ENCODE assay signal across 8 cellular contexts in the genomic region with DNA sequence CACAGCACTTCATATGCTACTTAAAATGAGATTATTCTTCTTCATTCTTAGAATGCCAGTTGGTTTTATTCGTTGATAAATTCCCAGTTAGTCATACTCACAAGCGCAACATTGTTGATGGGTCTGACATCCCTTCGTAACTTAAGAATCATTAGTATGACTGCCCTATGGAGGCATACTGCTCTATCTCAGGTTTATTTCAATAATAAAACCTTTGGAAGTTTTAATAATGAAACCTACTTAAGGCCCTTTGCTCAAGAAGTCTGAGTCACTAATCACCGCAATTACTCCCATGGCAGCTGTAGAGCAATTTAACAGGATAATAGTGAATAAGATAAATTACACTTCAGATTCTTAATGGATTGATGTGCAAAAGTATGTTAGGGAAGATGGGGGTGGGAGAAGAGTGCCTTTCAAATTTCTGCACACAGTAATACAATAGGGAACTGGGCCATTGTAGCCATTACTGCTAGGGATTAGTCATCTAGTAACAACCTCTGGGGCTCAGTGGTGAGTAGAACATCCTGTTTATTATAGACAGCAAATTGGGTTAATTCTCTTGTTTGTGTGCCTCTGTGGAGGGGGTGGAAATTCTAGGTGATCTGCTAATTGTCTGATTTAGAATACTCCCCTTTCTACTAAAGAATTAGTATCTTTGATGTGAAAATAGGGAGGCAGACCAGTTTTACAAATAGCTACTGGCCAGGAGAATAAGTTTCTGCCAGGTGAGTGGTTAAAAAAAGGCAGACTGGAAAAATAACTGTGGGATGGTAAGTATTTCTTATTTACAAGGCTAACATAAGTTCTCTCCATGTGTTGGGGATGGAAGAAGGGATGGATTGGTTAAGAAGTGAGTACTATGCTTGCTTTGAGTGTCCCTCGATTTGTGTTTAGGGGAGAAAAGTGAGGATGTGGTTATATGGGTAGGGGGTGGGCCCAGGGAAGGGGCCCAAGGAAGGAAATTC.
DNase-seq lines count a peak whose midpoint lies in the region; ATAC-seq, FAIRE-seq and TF ChIP-seq lines count a peak whose summit lies in the region.

No MANE protein-coding gene starts in this region.

- H3K27me3 ChIP-seq in endothelial cell of umbilical vein (ENCODE audit: control insufficient read depth in 2 of 2, insufficient read depth in 2 of 2, low read length in 2 of 2): no peaks in the 10 kb centered on the region
- no peaks in the 10 kb centered on the region for H3K27me3 ChIP-seq in spleen (replicated peaks in 1 of 7)
- H3K27me3 ChIP-seq in GM23338 (ENCODE audit: insufficient read depth): no peaks in the 10 kb centered on the region

- dilution Hi-C loops in endothelial cell of umbilical vein (cut with MboI; ENCODE audit: extremely low pct_ligation_motif_present, low sequenced_read_pairs): no loop called here

- H3K27ac Mint-ChIP-seq in GM23338: no peak overlapping the region

- no peaks in the 10 kb centered on the region for H3K79me2 ChIP-seq in endothelial cell of umbilical vein (ENCODE audit: control insufficient read depth, insufficient read depth, low read length)
- H3K79me2 ChIP-seq in GM23338 (replicated peaks; ENCODE audit: insufficient read depth): no peaks in the 10 kb centered on the region

- TF ChIP-seq POLR2A in endothelial cell of umbilical vein (IDR thresholded peaks at IDR 0.05; ENCODE audit: low read depth, low read length): no peak
- no peak for TF ChIP-seq POLR2A in spleen (IDR thresholded peaks at IDR 0.05)

- H3K36me3 ChIP-seq in endothelial cell of umbilical vein (ENCODE audit: control insufficient read depth in 2 of 2, extremely low read depth in 1 of 2, insufficient read depth in 2 of 2, low read length in 2 of 2) (no peaks in the 10 kb centered on the region), spleen (peaks cover 0 to 17% (median 0%) of the 10 kb centered on the region in 6 donors), GM23338 (ENCODE audit: insufficient read depth) (no peaks in the 10 kb centered on the region)

- H3K36me3 Mint-ChIP-seq in GM23338 (ENCODE audit: low read depth): no peaks in the 10 kb centered on the region

- peak; percentile 82 for FAIRE-seq in endothelial cell of umbilical vein (lab: Jason Lieb, UNC)

- ATAC-seq in GM18498 (IDR thresholded peaks at IDR 0.05; ENCODE audit: unreplicated experiment) (peak; percentile 97), GM21723 (IDR thresholded peaks at IDR 0.05; ENCODE audit: unreplicated experiment) (peak; percentile 98), GM23338 (no peak)

- H3K4me3 Mint-ChIP-seq in GM23338: no peak overlapping the region

- H4K20me1 ChIP-seq in endothelial cell of umbilical vein (replicated peaks; ENCODE audit: control insufficient read depth, extremely low read depth, insufficient read depth, low read length) (no peaks in the 10 kb centered on the region), GM23338 (replicated peaks; ENCODE audit: insufficient read depth) (no peaks in the 10 kb centered on the region)

- TF ChIP-seq CTCF in endothelial cell of umbilical vein (IDR thresholded peaks at IDR 0.05; ENCODE audit: extremely low read depth in 1 of 2, insufficient read depth in 1 of 2, low read depth in 1 of 2, low read length in 2 of 2): no peak
- no peak for TF ChIP-seq CTCF in spleen (IDR thresholded peaks at IDR 0.05 in 8 of 11, conservative IDR thresholded peaks at IDR 0.05 in 3 of 11)
- TF ChIP-seq CTCF in GM23338 (conservative IDR thresholded peaks at IDR 0.05; ENCODE audit: low read depth in 2 of 2): no peak

- peak; percentile 72 for DNase-seq in LHCN-M2 (ENCODE audit: low read depth)
- DNase-seq in endothelial cell of umbilical vein (ENCODE audit: low read depth, low spot score): peak; percentile 87
- no peak for DNase-seq in NCI-H146 treated with DMSO at 0.1 percent for 48 hours (lab: John Stamatoyannopoulos, UW; ENCODE audit: unreplicated experiment)
- DNase-seq in spleen: no peak
- no peak for DNase-seq in RPMI8226
- DNase-seq in GM23338 (ENCODE audit: low spot score): no peak

- H3K4me1 Mint-ChIP-seq in GM23338: peaks cover 6% of the 10 kb centered on the region; the same call in 2 of the 3 replicates

- intact Hi-C loops in endothelial cell of umbilical vein (cut with micrococcal nuclease): loop anchor here (10.0 kb wide), 1 partner anchor 76 kb away; the partner anchor contains the start of gene VKORC1L1
- intact Hi-C loops in spleen (cut with DNase I; ENCODE audit: low total_unique reads): no loop called here

- POLR2A ChIA-PET in endothelial cell of umbilical vein (lab: Charles Lee): no interaction called here

- no peaks in the 10 kb centered on the region for H3K9me3 ChIP-seq in endothelial cell of umbilical vein (replicated peaks; ENCODE audit: control insufficient read depth, insufficient read depth, low read length)
- no peaks in the 10 kb centered on the region for H3K9me3 ChIP-seq in spleen

- H3K9me3 Mint-ChIP-seq in GM23338: no peaks in the 10 kb centered on the region

- peak overlapping the region; percentile 85 for H3K27ac ChIP-seq in endothelial cell of umbilical vein (ENCODE audit: insufficient read depth, low read depth, low read length)
- H3K27ac ChIP-seq in spleen: no peak overlapping the region
- no peak overlapping the region for H3K27ac ChIP-seq in GM23338 (ENCODE audit: low read depth)

- peak overlapping the region; percentile 71 for H3K4me2 ChIP-seq in endothelial cell of umbilical vein (ENCODE audit: insufficient read depth, low read length)
- H3K4me2 ChIP-seq in GM23338: no peak overlapping the region

- H2AFZ ChIP-seq in endothelial cell of umbilical vein (ENCODE audit: low read depth, low read length): peak overlapping the region; percentile 31
- H2AFZ ChIP-seq in GM23338: no peak overlapping the region

- H3F3A ChIP-seq in GM23338 (replicated peaks; ENCODE audit: low read depth): no peaks in the 10 kb centered on the region

- no peaks in the 10 kb centered on the region for H3K9me1 ChIP-seq in endothelial cell of umbilical vein (replicated peaks; ENCODE audit: control insufficient read depth, extremely low read depth, insufficient read depth, low read length)

- H3K4me3 ChIP-seq in endothelial cell of umbilical vein (replicated peaks in 1 of 3; ENCODE audit: insufficient read depth in 1 of 3, low read depth in 1 of 3, low read length in 3 of 3) (no peak overlapping the region), spleen (no peak overlapping the region), GM23338 (no peak overlapping the region)

- H3K4me1 ChIP-seq in endothelial cell of umbilical vein (ENCODE audit: control insufficient read depth, extremely low read depth, insufficient read depth, low read length) (peaks cover 50% of the 10 kb centered on the region), spleen (no peaks in the 10 kb centered on the region), GM23338 (ENCODE audit: insufficient read depth) (peaks cover 6% of the 10 kb centered on the region)

- H3K9me2 ChIP-seq in GM23338 (ENCODE audit: insufficient read depth): no peaks in the 10 kb centered on the region

- no peaks in the 10 kb centered on the region for H3K27me3 Mint-ChIP-seq in GM23338 (ENCODE audit: insufficient read depth, low read depth, poor library complexity)

- no peak overlapping the region for H3K9ac ChIP-seq in endothelial cell of umbilical vein (replicated peaks; ENCODE audit: extremely low read depth, insufficient read depth, low read length)

- CTCF ChIA-PET in endothelial cell of umbilical vein (lab: Charles Lee): no interaction called here

- BruUV-seq in endothelial cell of umbilical vein (replicated peaks; lab: Mats Ljungman, UMichigan): TSS peak; percentile 20

- WGBS in spleen, 5 donors: 66 to 90% (median 75%) methylated on average over 5 of the region's 5 CpGs

TF ChIP-seq in endothelial cell of umbilical vein, 7 proteins besides CTCF, POLR2A, EP300 and RAD21:
- peak; percentile 85 for TF ChIP-seq FOS (IDR thresholded peaks at IDR 0.05; ENCODE audit: borderline replicate concordance, insufficient read depth, low read length)
- peak; percentile 35 for TF ChIP-seq POLR2AphosphoS5 (IDR thresholded peaks at IDR 0.05; ENCODE audit: insufficient read depth, low read depth, low read length)
- no peak for TF ChIP-seq GATA2 (IDR thresholded peaks at IDR 0.05; ENCODE audit: insufficient read depth, insufficient read length, low read depth, low read length)
- peak; percentile 78 for TF ChIP-seq JUN (IDR thresholded peaks at IDR 0.05; ENCODE audit: borderline replicate concordance, insufficient read depth, insufficient read length, low read depth)
- TF ChIP-seq, protein P1, sequence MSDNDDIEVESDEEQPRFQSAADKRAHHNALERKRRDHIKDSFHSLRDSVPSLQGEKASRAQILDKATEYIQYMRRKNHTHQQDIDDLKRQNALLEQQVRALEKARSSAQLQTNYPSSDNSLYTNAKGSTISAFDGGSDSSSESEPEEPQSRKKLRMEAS (IDR thresholded peaks at IDR 0.05; ENCODE audit: insufficient read depth, insufficient read length): no peak

TF ChIP-seq in GM23338, 12 proteins besides CTCF, POLR2A, EP300 and RAD21 (continues in another document):
- no peak for TF ChIP-seq ZNF114 (CRISPR knock-in tag; IDR thresholded peaks at IDR 0.05)
- TF ChIP-seq, protein P2, sequence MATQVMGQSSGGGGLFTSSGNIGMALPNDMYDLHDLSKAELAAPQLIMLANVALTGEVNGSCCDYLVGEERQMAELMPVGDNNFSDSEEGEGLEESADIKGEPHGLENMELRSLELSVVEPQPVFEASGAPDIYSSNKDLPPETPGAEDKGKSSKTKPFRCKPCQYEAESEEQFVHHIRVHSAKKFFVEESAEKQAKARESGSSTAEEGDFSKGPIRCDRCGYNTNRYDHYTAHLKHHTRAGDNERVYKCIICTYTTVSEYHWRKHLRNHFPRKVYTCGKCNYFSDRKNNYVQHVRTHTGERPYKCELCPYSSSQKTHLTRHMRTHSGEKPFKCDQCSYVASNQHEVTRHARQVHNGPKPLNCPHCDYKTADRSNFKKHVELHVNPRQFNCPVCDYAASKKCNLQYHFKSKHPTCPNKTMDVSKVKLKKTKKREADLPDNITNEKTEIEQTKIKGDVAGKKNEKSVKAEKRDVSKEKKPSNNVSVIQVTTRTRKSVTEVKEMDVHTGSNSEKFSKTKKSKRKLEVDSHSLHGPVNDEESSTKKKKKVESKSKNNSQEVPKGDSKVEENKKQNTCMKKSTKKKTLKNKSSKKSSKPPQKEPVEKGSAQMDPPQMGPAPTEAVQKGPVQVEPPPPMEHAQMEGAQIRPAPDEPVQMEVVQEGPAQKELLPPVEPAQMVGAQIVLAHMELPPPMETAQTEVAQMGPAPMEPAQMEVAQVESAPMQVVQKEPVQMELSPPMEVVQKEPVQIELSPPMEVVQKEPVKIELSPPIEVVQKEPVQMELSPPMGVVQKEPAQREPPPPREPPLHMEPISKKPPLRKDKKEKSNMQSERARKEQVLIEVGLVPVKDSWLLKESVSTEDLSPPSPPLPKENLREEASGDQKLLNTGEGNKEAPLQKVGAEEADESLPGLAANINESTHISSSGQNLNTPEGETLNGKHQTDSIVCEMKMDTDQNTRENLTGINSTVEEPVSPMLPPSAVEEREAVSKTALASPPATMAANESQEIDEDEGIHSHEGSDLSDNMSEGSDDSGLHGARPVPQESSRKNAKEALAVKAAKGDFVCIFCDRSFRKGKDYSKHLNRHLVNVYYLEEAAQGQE (IDR thresholded peaks at IDR 0.05; ENCODE audit: unreplicated experiment): no peak
- TF ChIP-seq STAT1 (IDR thresholded peaks at IDR 0.05; ENCODE audit: unreplicated experiment): no peak
- no peak for TF ChIP-seq JUNB (IDR thresholded peaks at IDR 0.05; ENCODE audit: unreplicated experiment)
- no peak for TF ChIP-seq NANOG (IDR thresholded peaks at IDR 0.05; ENCODE audit: borderline replicate concordance)

Comparison
In these comparisons a context has a peak if more than half of its experiments do, and no peak if none do; other contexts are left out.
1. DNase-seq: peak in LHCN-M2 (single experiment) and endothelial cell of umbilical vein (single experiment); none in NCI-H146 treated with DMSO at 0.1 percent for 48 hours (single experiment), spleen (single experiment), RPMI8226 (single experiment) and GM23338 (single experiment).